ENCODE assay signal across 18 cellular contexts in the genomic region with DNA sequence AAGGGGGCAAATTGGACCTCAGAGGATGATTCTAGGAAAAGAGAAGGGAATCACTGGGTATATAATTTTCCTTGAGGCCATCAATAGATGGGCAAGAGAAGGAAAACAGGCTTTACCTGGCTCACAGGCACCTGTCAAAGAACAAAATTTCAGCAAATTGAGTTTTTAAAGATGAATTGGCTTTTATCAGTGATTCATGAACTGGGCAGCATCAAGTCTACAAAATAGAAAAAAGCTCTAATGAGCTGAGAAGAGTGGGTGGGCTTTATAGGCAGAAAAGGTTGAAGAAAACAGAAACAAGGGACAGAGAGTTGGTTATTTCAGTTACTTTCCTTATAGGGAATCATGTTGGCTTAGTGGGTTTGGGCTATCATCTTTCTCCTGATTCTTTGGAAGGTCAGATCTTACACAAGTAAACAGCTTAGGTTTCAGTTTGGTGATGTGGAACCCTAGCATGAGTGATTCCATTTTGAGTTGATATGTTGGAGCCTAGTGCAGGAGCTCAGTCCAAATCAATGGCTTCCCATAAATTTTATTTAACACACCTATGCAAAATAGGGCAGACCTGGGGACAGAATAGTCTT.
DNase-seq lines count a peak whose midpoint lies in the region; ATAC-seq, FAIRE-seq and TF ChIP-seq lines count a peak whose summit lies in the region.
"Had no signal": no experiment of that assay in that cellular context is flagged by ENCODE, and none has a peak within 500 bp of the region (broad histone marks: within the 10 kb centered on the region; RNA-seq: fewer than 3 reads in every experiment).

No MANE protein-coding gene starts in this region.

- H3K79me2 ChIP-seq in astrocyte (ENCODE audit: insufficient read depth, low read length) = no peaks in the 10 kb centered on the region

- no peaks in the 10 kb centered on the region for H3K9me3 ChIP-seq in astrocyte (ENCODE audit: insufficient read depth, low read depth, low read length)
- H3K9me3 ChIP-seq in gastrocnemius medialis = no peaks in the 10 kb centered on the region

- no peak overlapping the region for H3K9ac ChIP-seq in astrocyte (ENCODE audit: low read length)
- H3K9ac ChIP-seq: BLaER1, GM23248 had no signal

- H3K27me3 ChIP-seq in astrocyte (ENCODE audit: insufficient read depth, low read length) = no peaks in the 10 kb centered on the region
- no peaks in the 10 kb centered on the region for H3K27me3 ChIP-seq in gastrocnemius medialis

- no peak overlapping the region for H3K4me2 ChIP-seq in astrocyte (ENCODE audit: low read length)
- H3K4me2 ChIP-seq: BLaER1 had no signal

- H3K4me3 ChIP-seq in astrocyte (ENCODE audit: insufficient read depth, low read depth, low read length) = no peak overlapping the region
- H3K4me3 ChIP-seq in gastrocnemius medialis = no peak overlapping the region
- H3K4me3 ChIP-seq: BLaER1, GM23248, HAP-1 had no signal

- H3K9me3 Mint-ChIP-seq in astrocyte (ENCODE audit: unreplicated experiment) = no peaks in the 10 kb centered on the region
- H3K9me3 Mint-ChIP-seq: HFFc6 had no signal

- no peak overlapping the region for H3K27ac Mint-ChIP-seq in astrocyte (ENCODE audit: unreplicated experiment)
- H3K27ac Mint-ChIP-seq: HFFc6 had no signal

- peak; percentile 90 to 96 for ATAC-seq in gastrocnemius medialis
- no peak for ATAC-seq in GM19467 (IDR thresholded peaks at IDR 0.05; ENCODE audit: unreplicated experiment)
- ATAC-seq in GM19452 (IDR thresholded peaks at IDR 0.05; ENCODE audit: unreplicated experiment) = no peak
- no peak for ATAC-seq in HG03432 (IDR thresholded peaks at IDR 0.05; ENCODE audit: unreplicated experiment)

- in situ Hi-C loops in gastrocnemius medialis (cut with MboI; ENCODE audit: low sequenced_read_pairs in 4 of 4) = no loop called here

- H3K36me3 ChIP-seq in astrocyte (ENCODE audit: insufficient read depth, low read length) (no peaks in the 10 kb centered on the region), gastrocnemius medialis (no peaks in the 10 kb centered on the region)
- H3K36me3 ChIP-seq: BLaER1, HAP-1 had no signal

- H4K20me1 ChIP-seq in astrocyte (ENCODE audit: insufficient read depth, low read length) = no peaks in the 10 kb centered on the region
- H4K20me1 ChIP-seq: BLaER1 had no signal

- no peak overlapping the region for H2AFZ ChIP-seq in astrocyte (ENCODE audit: low read depth, low read length)
- H2AFZ ChIP-seq: GM23248 had no signal

- no peak overlapping the region for H3K27ac ChIP-seq in astrocyte (ENCODE audit: low read depth, low read length)
- peak overlapping the region; percentile 86 to 91 (median 90) for H3K27ac ChIP-seq in gastrocnemius medialis
- H3K27ac ChIP-seq: BLaER1, GM23248 had no signal

- DNase-seq in GM18507 (ENCODE audit: extremely low spot score, insufficient read length, low read depth) = no peak
- DNase-seq in NCI-H526 (lab: John Stamatoyannopoulos, UW) = peak; percentile 21 to 26
- no peak for DNase-seq in astrocyte (ENCODE audit: low read depth)
- no peak for DNase-seq in gastrocnemius medialis
- DNase-seq in stimulated activated CD4-positive, alpha-beta T cell treated with anti-CD3 and anti-CD28 coated beads, Interleukin-2, amount 100 ng/mL, for 48 hours = no peak
- DNase-seq: 8988T, AML-193, Calu3, DMS 273 treated with DMSO at 0.1 percent for 48 hours, DMS79 had no signal

- no peak for TF ChIP-seq POLR2A in gastrocnemius medialis (IDR thresholded peaks at IDR 0.05)

- no peaks in the 10 kb centered on the region for H3K36me3 Mint-ChIP-seq in astrocyte (ENCODE audit: low read depth, unreplicated experiment)

- TF ChIP-seq CTCF in astrocyte (IDR thresholded peaks at IDR 0.05; ENCODE audit: insufficient read depth, low read depth, low read length) (no peak), gastrocnemius medialis (IDR thresholded peaks at IDR 0.05 in 4 of 5, conservative IDR thresholded peaks at IDR 0.05 in 1 of 5) (no peak)

- peaks cover 2% of the 10 kb centered on the region for H3K4me1 Mint-ChIP-seq in astrocyte (ENCODE audit: low read depth, unreplicated experiment)

- intact Hi-C loops in gastrocnemius medialis (cut with DNase I; ENCODE audit: low total_unique reads) = no loop called here

- H3K27me3 Mint-ChIP-seq in astrocyte (ENCODE audit: low read depth, unreplicated experiment) = no peaks in the 10 kb centered on the region

- H3K4me1 ChIP-seq in astrocyte (ENCODE audit: insufficient read depth, low read length) (no peaks in the 10 kb centered on the region), gastrocnemius medialis (peaks cover 3 to 5% of the 10 kb centered on the region in 2 donors)
- H3K4me1 ChIP-seq: BLaER1 had no signal

- H3K4me3 Mint-ChIP-seq in astrocyte (ENCODE audit: unreplicated experiment) = no peak overlapping the region
- H3K4me3 Mint-ChIP-seq: HFFc6 had no signal

- FAIRE-seq in GM18507 (lab: Jason Lieb, UNC) (peak; percentile 45), astrocyte (lab: Jason Lieb, UNC) (peak; percentile 73)
- FAIRE-seq: GM12892 had no signal

Comparison
In these comparisons a context has a peak if more than half of its experiments do, and no peak if none do; other contexts are left out.
1. DNase-seq: peak in NCI-H526 (2 of 2); none in GM18507 (single experiment), astrocyte (single experiment), gastrocnemius medialis (0 of 2) and stimulated activated CD4-positive, alpha-beta T cell treated with anti-CD3 and anti-CD28 coated beads, Interleukin-2, amount 100 ng/mL, for 48 hours (0 of 2).
2. ATAC-seq: peak in gastrocnemius medialis (2 of 2); none in GM19467 (single experiment), GM19452 (single experiment) and HG03432 (single experiment).